Comparison of ENCODE assay signal across 14 cellular contexts in the genomic region with DNA sequence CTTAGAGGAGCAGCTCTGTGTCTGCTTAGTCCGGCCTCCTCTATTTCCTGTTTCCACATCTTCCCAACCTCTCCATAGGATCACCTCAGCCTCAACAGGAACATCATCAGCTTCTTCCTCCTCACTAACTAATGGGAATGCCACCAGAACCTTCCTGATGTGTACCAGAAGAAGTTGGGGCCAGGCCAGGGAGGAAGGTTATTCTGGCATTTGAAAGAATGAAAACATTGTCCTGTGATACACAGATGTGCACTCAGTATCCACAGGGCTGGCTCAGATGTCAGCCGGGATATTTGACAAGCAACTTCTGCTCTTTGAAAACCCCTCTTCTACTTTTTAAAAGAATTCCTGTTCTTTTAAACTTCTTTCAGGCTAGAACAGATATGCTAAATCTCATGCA.
DNase-seq lines count a peak whose midpoint lies in the region; ATAC-seq and TF ChIP-seq lines count a peak whose summit lies in the region.
"Had no signal": no experiment of that assay in that cellular context is flagged by ENCODE, and none has a peak within 500 bp of the region (broad histone marks: within the 10 kb centered on the region; RNA-seq: fewer than 3 reads in every experiment).

No MANE protein-coding gene starts in this region.

- H3K36me3 ChIP-seq in RWPE2 (ENCODE audit: low read depth) (no peaks in the 10 kb centered on the region), psoas muscle (ENCODE audit: insufficient read depth in 1 of 2, low read depth in 1 of 2) (no peaks in the 10 kb centered on the region)
- H3K36me3 ChIP-seq: BLaER1 had no signal

- no peak overlapping the region for H3K4me3 Mint-ChIP-seq in activated CD4-positive, alpha-beta memory T cell treated with anti-CD3 and anti-CD28 coated beads for 36 hours
- H3K4me3 Mint-ChIP-seq: H9 had no signal

- H3K27me3 Mint-ChIP-seq in activated CD4-positive, alpha-beta memory T cell treated with anti-CD3 and anti-CD28 coated beads for 36 hours, result peaks cover 25% of the 10 kb centered on the region

- 63 to 66% (median 64%) methylated on average over 2 of the region's 2 CpGs for whole genome bisulfite sequencing in psoas muscle, 3 donors

- H3K36me3 Mint-ChIP-seq in activated CD4-positive, alpha-beta memory T cell treated with anti-CD3 and anti-CD28 coated beads for 36 hours, result no peaks in the 10 kb centered on the region

- no peak overlapping the region for H3K27ac Mint-ChIP-seq in activated CD4-positive, alpha-beta memory T cell treated with anti-CD3 and anti-CD28 coated beads for 36 hours
- H3K27ac Mint-ChIP-seq: H9 had no signal

- no peaks in the 10 kb centered on the region for H3K9me3 Mint-ChIP-seq in activated CD4-positive, alpha-beta memory T cell treated with anti-CD3 and anti-CD28 coated beads for 36 hours
- H3K9me3 Mint-ChIP-seq: H9 had no signal

- 0 out of 3 replicates have a peak, but pooled peaks have one; percentile 10 for ATAC-seq in RWPE2 (ENCODE audit: low read depth)
- ATAC-seq in psoas muscle, result no peak
- no peak for ATAC-seq in GM19467 (IDR thresholded peaks at IDR 0.05; ENCODE audit: unreplicated experiment)

- H3K4me1 ChIP-seq in RWPE2 (ENCODE audit: insufficient read depth, poor library complexity, severe bottlenecking) (no peaks in the 10 kb centered on the region), psoas muscle (peaks cover 22% of the 10 kb centered on the region)
- H3K4me1 ChIP-seq: BLaER1 had no signal

- H3K9me3 ChIP-seq in RWPE2 (ENCODE audit: severe bottlenecking) (no peaks in the 10 kb centered on the region), psoas muscle (no peaks in the 10 kb centered on the region)
- H3K9me3 ChIP-seq: BLaER1 had no signal

- H3K27me3 ChIP-seq in RWPE2 (ENCODE audit: insufficient read depth, poor library complexity, severe bottlenecking) (no peaks in the 10 kb centered on the region), psoas muscle (ENCODE audit: insufficient read depth in 3 of 3, low read length in 2 of 3) (no peaks in the 10 kb centered on the region)

- TF ChIP-seq CTCF in AG10803 (conservative IDR thresholded peaks at IDR 0.05; ENCODE audit: low read length) (no peak), RWPE2 (IDR thresholded peaks at IDR 0.05; ENCODE audit: poor library complexity, severe bottlenecking) (no peak), fibroblast of villous mesenchyme (IDR thresholded peaks at IDR 0.05; ENCODE audit: insufficient read depth, low read depth, low read length) (no peak), psoas muscle (IDR thresholded peaks at IDR 0.05) (no peak)

- H3K27ac ChIP-seq in RWPE2 (ENCODE audit: poor library complexity, severe bottlenecking) (no peak overlapping the region), psoas muscle (peak overlapping the region; percentile 24)
- H3K27ac ChIP-seq: BLaER1 had no signal

- H3K4me3 ChIP-seq in AG10803 (ENCODE audit: low read length), result no peak overlapping the region
- H3K4me3 ChIP-seq in RWPE2 (ENCODE audit: severe bottlenecking), result no peak overlapping the region
- H3K4me3 ChIP-seq in fibroblast of villous mesenchyme (ENCODE audit: low read depth, low read length), result no peak overlapping the region
- H3K4me3 ChIP-seq in psoas muscle, result no peak overlapping the region
- H3K4me3 ChIP-seq: BLaER1 had no signal

- intact Hi-C loops in psoas muscle (cut with DNase I), result no loop called here
- intact Hi-C loops in activated CD4-positive, alpha-beta memory T cell treated with anti-CD3 and anti-CD28 coated beads for 36 hours (cut with micrococcal nuclease), result no loop called here

- H3K4me1 Mint-ChIP-seq in activated CD4-positive, alpha-beta memory T cell treated with anti-CD3 and anti-CD28 coated beads for 36 hours (ENCODE audit: low read depth), result no peaks in the 10 kb centered on the region

- POLR2A ChIA-PET in activated CD4-positive, alpha-beta memory T cell treated with anti-CD3 and anti-CD28 coated beads for 36 hours (lab: Charles Lee), result no interaction called here

- CTCF ChIA-PET in activated CD4-positive, alpha-beta memory T cell treated with anti-CD3 and anti-CD28 coated beads for 36 hours (lab: Charles Lee), result interaction anchor here (1.6 kb wide), 1 partner anchor 36 kb away, joined by 7 read pairs; no protein-coding TSS in a partner anchor

- DNase-seq in AG10803 (ENCODE audit: low read depth) (peak; percentile 51), RWPE2 (ENCODE audit: low spot score) (no peak), fibroblast of villous mesenchyme (ENCODE audit: low read depth) (peak; percentile 30), psoas muscle (no peak), NCI-H1930 (lab: John Stamatoyannopoulos, UW) (no peak), NOMO-1 (lab: John Stamatoyannopoulos, UW; ENCODE audit: unreplicated experiment in 2 of 2) (no peak)
- no peak for DNase-seq in activated CD4-positive, alpha-beta memory T cell treated with anti-CD3 and anti-CD28 coated beads for 36 hours
- DNase-seq: H9, Karpas-422, NCI-H1105 treated with DMSO at 0.1 percent for 48 hours, NCI-H2029 treated with DMSO at 0.1 percent for 48 hours, NCI-H510A treated with DMSO at 0.1 percent for 48 hours had no signal

Comparison
In these comparisons a context has a peak if more than half of its experiments do, and no peak if none do; other contexts are left out.
1. DNase-seq: peak in AG10803 (single experiment) and fibroblast of villous mesenchyme (single experiment); none in RWPE2 (single experiment), psoas muscle (0 of 2), NCI-H1930 (0 of 2), NOMO-1 (0 of 2) and activated CD4-positive, alpha-beta memory T cell treated with anti-CD3 and anti-CD28 coated beads for 36 hours (single experiment).